8 cellular contexts compared by ENCODE assay signal in the genomic region with DNA sequence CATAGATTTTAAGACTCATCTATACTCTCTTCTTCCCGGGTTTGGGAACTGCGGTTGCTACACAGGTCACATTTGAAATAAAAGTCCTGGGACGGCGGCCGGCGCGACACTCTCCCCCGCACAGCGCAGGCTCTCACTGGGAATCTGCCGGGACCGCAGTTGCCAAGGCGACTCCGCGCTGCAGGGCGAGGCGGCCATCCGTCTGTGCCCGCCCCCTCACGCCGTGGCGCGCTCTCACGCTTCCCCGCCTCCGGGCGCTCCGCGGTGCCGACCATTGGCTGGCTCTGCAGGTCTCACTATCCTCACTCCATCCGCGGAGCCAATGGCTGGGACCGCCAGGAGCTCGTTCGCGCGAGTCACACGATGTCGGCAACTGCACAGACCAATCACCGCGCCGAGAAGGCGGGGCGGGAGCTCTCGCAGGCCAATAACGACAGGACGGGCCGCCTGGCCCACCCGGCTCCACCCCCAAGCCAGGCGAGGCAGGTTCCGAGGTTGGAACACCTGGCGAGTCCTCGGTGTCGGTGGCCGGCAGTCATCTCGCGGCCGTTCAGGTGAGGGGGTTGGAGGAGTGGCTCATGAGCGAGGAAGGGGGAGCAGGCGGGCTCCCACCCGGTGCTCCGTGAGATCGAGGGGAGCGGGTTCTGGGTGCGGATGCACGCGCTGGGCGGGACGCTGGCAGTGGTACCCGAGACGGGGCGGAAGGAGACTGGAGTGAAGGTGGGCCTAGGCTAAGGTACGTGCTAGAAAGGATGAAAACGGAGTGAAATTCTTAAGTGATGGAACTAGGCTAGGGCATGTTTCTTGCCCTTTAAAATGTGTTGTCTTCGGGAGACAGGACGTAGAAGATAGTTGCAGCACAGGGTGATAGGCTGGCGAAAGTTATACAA. TPM values are rescaled to one million over a fixed set of nuclear protein-coding genes. Genes with fewer than 3 reads are reported as not detected.
A peak's percentile ranks its signal among the peaks of the same experiment; 100 is the strongest.
DNase-seq lines count a peak whose midpoint lies in the region; ATAC-seq and TF ChIP-seq lines count a peak whose summit lies in the region.

A gene (plus strand): TSS at position 459 of the 890 bp plus-strand sequence. CDS start 5,702 bp downstream, outside the sequence.

- under 1% methylated on average over 67 of the region's 76 CpGs for WGBS in prostate gland
- under 1% methylated on average over 76 of the region's 76 CpGs for WGBS in urinary bladder

- ATAC-seq in GM18502 (IDR thresholded peaks at IDR 0.05; ENCODE audit: poor library complexity, unreplicated experiment), result peak; percentile 98
- ATAC-seq in HG02943 (IDR thresholded peaks at IDR 0.05; ENCODE audit: low read depth, unreplicated experiment), result peak; percentile 99
- ATAC-seq in left ventricle myocardium superior, result peak; percentile 100

- no peaks in the 10 kb centered on the region for H3K4me1 ChIP-seq in prostate gland (replicated peaks)
- H3K4me1 ChIP-seq in urinary bladder (ENCODE audit: insufficient read depth), result peaks cover 3% of the 10 kb centered on the region

- TF ChIP-seq POLR2A in prostate gland (IDR thresholded peaks at IDR 0.05), result peak; percentile 82

- H3K27me3 ChIP-seq in prostate gland (replicated peaks; ENCODE audit: insufficient read depth), result no peaks in the 10 kb centered on the region

- H3K27ac ChIP-seq in prostate gland (peak within 1 kb of the TSS; percentile 91 to 92), urinary bladder (ENCODE audit: low read depth) (peak within 1 kb of the TSS; percentile 69)

- H3K4me3 ChIP-seq in prostate gland (peak within 1 kb of the TSS; percentile 70 to 79), urinary bladder (ENCODE audit: low read depth, low read length) (peak within 1 kb of the TSS; percentile 80)

- intact Hi-C loops in left ventricle myocardium superior (cut with micrococcal nuclease), result no loop called here
- intact Hi-C loops in prostate gland (cut with DNase I), result no loop called here

- H3K36me3 ChIP-seq in prostate gland, result no peaks in the 10 kb centered on the region
- H3K36me3 ChIP-seq in urinary bladder (ENCODE audit: insufficient read depth), result no peaks in the 10 kb centered on the region

- no peaks in the 10 kb centered on the region for H3K9me3 ChIP-seq in prostate gland

- no peak for TF ChIP-seq CTCF in prostate gland (IDR thresholded peaks at IDR 0.05)

- DNase-seq in NCI-H187 (lab: John Stamatoyannopoulos, UW) (peak; percentile 76 to 94), T-helper 2 cell (peak; percentile 91 to 100 (median 97)), anterior cingulate cortex (lab: John Stamatoyannopoulos, UW) (peak; percentile 94 to 100 (median 99)), left ventricle myocardium superior (peak; percentile 100), prostate gland (ENCODE audit: low spot score) (peak; percentile 100)

RNA-seq across cellular contexts. Expression of the gene that starts here (rescaled TPM):
- 6.9 TPM for total RNA-seq in left ventricle myocardium superior
- 10 to 100 TPM; 45.0 to 76.9 TPM for total RNA-seq in prostate gland
- 126 TPM for total RNA-seq in urinary bladder
- 16.6 TPM for polyA plus RNA-seq in urinary bladder

Comparison
In these comparisons a context has a peak if more than half of its experiments do, and no peak if none do; other contexts are left out.
1. Peak in every context shown above with its lines: DNase-seq, ATAC-seq, H3K4me3 ChIP-seq and H3K27ac ChIP-seq.